In the genomic region with DNA sequence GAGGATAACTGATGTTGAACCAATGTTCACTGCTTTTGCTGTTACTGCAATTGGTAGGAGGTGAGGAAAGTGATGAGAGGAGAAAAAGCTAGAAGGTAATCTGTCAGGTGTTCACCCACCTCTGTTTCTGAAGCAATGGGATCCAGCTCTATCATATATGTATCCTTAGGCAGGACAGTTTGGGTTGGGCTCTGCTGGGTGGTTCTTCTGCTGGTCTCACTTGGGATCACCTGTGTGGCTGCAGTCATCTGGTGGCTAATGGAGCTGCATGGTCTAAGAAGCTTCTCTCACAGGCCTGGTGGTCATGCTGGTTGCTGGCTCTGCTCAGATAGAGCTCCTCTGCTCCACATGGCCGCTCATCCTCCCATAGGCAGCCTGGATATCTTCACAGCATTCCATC, we compare ENCODE assay signal across 39 cellular contexts.
"Had no signal": no experiment of that assay in that cellular context is flagged by ENCODE, and none has a peak within 500 bp of the region (broad histone marks: within the 10 kb centered on the region; RNA-seq: fewer than 3 reads in every experiment).

No MANE protein-coding gene starts in this region.

- FAIRE-seq: astrocyte, bronchial epithelial cell had no signal

- DNase-seq: activated effector memory CD4-positive, alpha-beta T cell treated with anti-CD3 and anti-CD28 coated beads, Interleukin-2, amount 50 U/mL, for 16 hours; activated effector memory CD4-positive, alpha-beta T cell treated with Interleukin-2 at 50 U/mL for 16 hours; activated gamma-delta T cell; activated gamma-delta T cell treated with Interleukin-2 at 50 U/mL for 16 hours; activated naive CD4-positive, alpha-beta T cell; activated naive CD4-positive, alpha-beta T cell treated with anti-CD3 and anti-CD28 coated beads for 36 hours; activated naive CD4-positive, alpha-beta T cell treated with anti-CD3 and anti-CD28 coated beads, Interleukin-2, amount 10 ng/mL, durations not matched to agents 7 days and 5 days; activated naive CD4-positive, alpha-beta T cell treated with anti-CD3 and anti-CD28 coated beads, Interleukin-2, amount 50 U/mL, for 16 hours; activated naive CD4-positive, alpha-beta T cell treated with Interleukin-2 at 50 U/mL for 16 hours; activated naive CD8-positive, alpha-beta T cell treated with anti-CD3 and anti-CD28 coated beads for 36 hours; activated naive CD8-positive, alpha-beta T cell treated with anti-CD3 and anti-CD28 coated beads, Interleukin-2, amount 10 ng/mL, durations not matched to agents 7 days and 5 days; activated naive CD8-positive, alpha-beta T cell treated with anti-CD3 and anti-CD28 coated beads, Interleukin-2, amount 50 U/mL, for 24 hours; activated T-cell treated with anti-CD3 and anti-CD28 coated beads, Interleukin-2, amount 50 U/mL, for 1 hour; activated T-cell treated with anti-CD3 and anti-CD28 coated beads, Interleukin-2, amount 50 U/mL, for 24 hours; activated T-cell treated with anti-CD3 and anti-CD28 coated beads, Interleukin-2, amount 50 U/mL, for 4 hours; activated T-cell treated with anti-CD3 and anti-CD28 coated beads, Interleukin-2, amount 50 U/mL, for 48 hours; activated T-cell treated with anti-CD3 and anti-CD28 coated beads, Interleukin-2, amount 50 U/mL, for 72 hours; adrenal gland; amniotic stem cell; amygdala; anterior cingulate cortex; aorta; body of pancreas; brain microvascular endothelial cell; central memory CD4-positive, alpha-beta T cell; cerebellar nuclear complex had no signal

- H3K36me3 ChIP-seq: adrenal gland, ascending aorta, brain microvascular endothelial cell, breast epithelium, cardiac muscle cell had no signal

- H3K27ac Mint-ChIP-seq: activated naive CD4-positive, alpha-beta T cell treated with anti-CD3 and anti-CD28 coated beads for 36 hours; activated naive CD4-positive, alpha-beta T cell treated with anti-CD3 and anti-CD28 coated beads, Interleukin-2, amount 10 ng/mL, durations not matched to agents 7 days and 5 days; activated naive CD4-positive, alpha-beta T cell treated with anti-CD3 and anti-CD28 coated beads, Interleukin-2, amount 50 U/mL, for 24 hours; activated naive CD4-positive, alpha-beta T cell treated with anti-CD3 and anti-CD28 coated beads, Interleukin-2, amount 50 U/mL, for 72 hours; activated naive CD8-positive, alpha-beta T cell; activated naive CD8-positive, alpha-beta T cell treated with anti-CD3 and anti-CD28 coated beads for 36 hours; activated naive CD8-positive, alpha-beta T cell treated with anti-CD3 and anti-CD28 coated beads, Interleukin-2, amount 10 ng/mL, durations not matched to agents 7 days and 5 days; activated naive CD8-positive, alpha-beta T cell treated with anti-CD3 and anti-CD28 coated beads, Interleukin-2, amount 50 U/mL, for 24 hours; activated T-cell treated with anti-CD3 and anti-CD28 coated beads, Interleukin-2, amount 50 U/mL, for 24 hours; activated T-cell treated with anti-CD3 and anti-CD28 coated beads, Interleukin-2, amount 50 U/mL, for 72 hours; activated T-helper 1 cell treated with anti-CD3 and anti-CD28 coated beads, Interleukin-12 subunit alpha, Interleukin-12 subunit beta, Interleukin-2, Interleukin-4 antibody, amounts not matched to agents 30 ng/mL and 10 ng/mL and 1 ng/mL, durations not matched to agents 14 hours and 24 hours and 36 hours; activated T-helper 17 cell treated with anti-CD3 and anti-CD28 coated beads, Interleukin-2, amount 50 U/mL, for 72 hours; activated T-helper 2 cell treated with anti-CD3 and anti-CD28 coated beads, Interferon-gamma antibody, Interleukin-2, Interleukin-4, amounts not matched to agents 10 μg/mL and 5 μg/mL and 100 μg/mL, durations not matched to agents 14 hours and 24 hours and 36 hours; brain had no signal

- H3K36me3 Mint-ChIP-seq: activated naive CD4-positive, alpha-beta T cell treated with anti-CD3 and anti-CD28 coated beads, Interleukin-2, amount 10 ng/mL, durations not matched to agents 7 days and 5 days; activated naive CD8-positive, alpha-beta T cell treated with anti-CD3 and anti-CD28 coated beads for 36 hours had no signal

- ATAC-seq: activated naive CD4-positive, alpha-beta T cell treated with anti-CD3 and anti-CD28 coated beads, Interleukin-2, amount 50 U/mL, for 72 hours; activated naive CD8-positive, alpha-beta T cell treated with anti-CD3 and anti-CD28 coated beads, Interleukin-2, amount 50 U/mL, for 24 hours; activated T-cell treated with anti-CD3 and anti-CD28 coated beads, Interleukin-2, amount 50 U/mL, for 4 hours; activated T-cell treated with anti-CD3 and anti-CD28 coated beads, Interleukin-2, amount 50 U/mL, for 72 hours; activated T-helper 17 cell treated with anti-CD3 and anti-CD28 coated beads, Interleukin-2, amount 50 U/mL, for 72 hours; body of pancreas had no signal

- H3K27me3 ChIP-seq: adrenal gland, ascending aorta, body of pancreas, brain microvascular endothelial cell, breast epithelium, cardiac muscle cell had no signal

- H3K4me3 ChIP-seq: adrenal gland, ascending aorta, body of pancreas, breast epithelium, cardiac muscle cell had no signal

- H3K27ac ChIP-seq: adrenal gland, ascending aorta, body of pancreas, brain microvascular endothelial cell, breast epithelium, cardiac muscle cell had no signal

- H3K4me3 Mint-ChIP-seq: activated naive CD4-positive, alpha-beta T cell treated with anti-CD3 and anti-CD28 coated beads for 36 hours; activated naive CD4-positive, alpha-beta T cell treated with anti-CD3 and anti-CD28 coated beads, Interleukin-2, amount 10 ng/mL, durations not matched to agents 7 days and 5 days; activated naive CD4-positive, alpha-beta T cell treated with anti-CD3 and anti-CD28 coated beads, Interleukin-2, amount 50 U/mL, for 24 hours; activated naive CD8-positive, alpha-beta T cell; activated naive CD8-positive, alpha-beta T cell treated with anti-CD3 and anti-CD28 coated beads for 36 hours; activated naive CD8-positive, alpha-beta T cell treated with anti-CD3 and anti-CD28 coated beads, Interleukin-2, amount 10 ng/mL, durations not matched to agents 7 days and 5 days; activated naive CD8-positive, alpha-beta T cell treated with anti-CD3 and anti-CD28 coated beads, Interleukin-2, amount 50 U/mL, for 24 hours; activated T-cell treated with anti-CD3 and anti-CD28 coated beads, Interleukin-2, amount 50 U/mL, for 24 hours; activated T-cell treated with anti-CD3 and anti-CD28 coated beads, Interleukin-2, amount 50 U/mL, for 4 hours; activated T-cell treated with anti-CD3 and anti-CD28 coated beads, Interleukin-2, amount 50 U/mL, for 72 hours; activated T-helper 1 cell treated with anti-CD3 and anti-CD28 coated beads, Interleukin-12 subunit alpha, Interleukin-12 subunit beta, Interleukin-2, Interleukin-4 antibody, amounts not matched to agents 30 ng/mL and 10 ng/mL and 1 ng/mL, durations not matched to agents 14 hours and 24 hours and 36 hours; activated T-helper 17 cell treated with anti-CD3 and anti-CD28 coated beads, Interleukin-2, amount 50 U/mL, for 72 hours; brain; central memory CD8-positive, alpha-beta T cell had no signal

- H3K9me3 ChIP-seq: adrenal gland had no signal

- H3K4me1 ChIP-seq: adrenal gland, body of pancreas, breast epithelium had no signal

- H3K4me1 Mint-ChIP-seq: activated naive CD4-positive, alpha-beta T cell treated with anti-CD3 and anti-CD28 coated beads, Interleukin-2, amount 10 ng/mL, durations not matched to agents 7 days and 5 days; activated naive CD4-positive, alpha-beta T cell treated with anti-CD3 and anti-CD28 coated beads, Interleukin-2, amount 50 U/mL, for 24 hours; activated naive CD8-positive, alpha-beta T cell treated with anti-CD3 and anti-CD28 coated beads, Interleukin-2, amount 10 ng/mL, durations not matched to agents 7 days and 5 days; central memory CD8-positive, alpha-beta T cell had no signal
